ENCODE assay signal across 9 cellular contexts in the genomic region with DNA sequence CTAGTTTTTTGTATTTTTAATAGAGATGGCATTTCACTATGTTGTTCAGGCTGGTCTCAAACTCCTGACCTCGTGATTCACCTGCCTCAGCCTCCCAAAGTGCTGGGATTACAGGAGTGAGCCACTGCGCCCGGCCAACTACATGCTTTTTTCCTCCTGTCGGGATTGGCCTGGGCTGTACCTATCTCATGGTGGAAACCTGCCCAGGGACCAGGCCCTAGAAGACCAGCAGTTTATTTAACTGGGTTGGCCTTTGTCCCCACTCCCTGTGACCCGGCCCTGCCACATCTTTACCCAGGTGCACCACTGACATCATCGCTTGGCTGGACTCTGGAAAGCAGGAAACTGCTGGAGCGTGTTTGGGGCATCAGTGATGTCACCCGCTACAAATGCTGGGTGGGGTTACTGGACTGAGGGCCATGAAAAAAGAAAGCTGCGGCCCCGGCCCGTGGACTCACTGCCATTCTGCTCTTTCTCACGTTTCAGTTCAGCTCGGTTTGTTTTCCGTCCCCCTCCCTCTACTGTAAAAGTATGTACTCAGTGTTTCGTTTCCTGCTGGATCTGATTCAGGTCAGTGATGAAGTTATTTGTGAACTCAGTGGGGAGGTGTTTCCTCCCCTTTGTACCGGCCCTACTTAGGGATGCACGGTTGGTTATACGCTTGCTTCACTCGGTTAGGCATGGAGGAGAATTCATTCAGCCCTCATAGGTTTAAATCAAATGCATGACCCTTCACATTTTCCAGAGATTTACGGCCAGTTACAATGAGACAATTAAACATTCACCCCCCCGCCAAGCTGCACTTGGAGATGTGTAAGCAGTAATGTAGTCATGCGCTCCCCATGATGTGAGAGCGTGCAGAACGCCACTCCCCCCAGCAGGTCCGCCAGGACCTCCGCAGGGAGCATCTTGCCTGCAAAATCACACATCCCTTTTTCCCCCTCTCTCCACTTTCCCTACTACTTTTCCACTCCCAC.
DNase-seq lines count a peak whose midpoint lies in the region; ATAC-seq and TF ChIP-seq lines count a peak whose summit lies in the region.
"Had no signal": no experiment of that assay in that cellular context is flagged by ENCODE, and none has a peak within 500 bp of the region (broad histone marks: within the 10 kb centered on the region; RNA-seq: fewer than 3 reads in every experiment).

No MANE protein-coding gene starts in this region.

- no peaks in the 10 kb centered on the region for H3K27me3 Mint-ChIP-seq in naive thymus-derived CD8-positive, alpha-beta T cell

- TF ChIP-seq CTCF in astrocyte of the spinal cord (IDR thresholded peaks at IDR 0.05; ENCODE audit: low read depth, low read length): no peak

- H3K9me3 Mint-ChIP-seq in naive thymus-derived CD8-positive, alpha-beta T cell: peaks cover 0 to 5% (median 0%) of the 10 kb centered on the region in 9 donors

- H3K4me1 Mint-ChIP-seq in naive thymus-derived CD8-positive, alpha-beta T cell: no peaks in the 10 kb centered on the region

- H3K4me3 Mint-ChIP-seq in naive thymus-derived CD8-positive, alpha-beta T cell: no peak overlapping the region

- ATAC-seq in left colon (peak; percentile 93), GM21528 (IDR thresholded peaks at IDR 0.05; ENCODE audit: low FRiP score, unreplicated experiment) (no peak), GM18868 (IDR thresholded peaks at IDR 0.05; ENCODE audit: unreplicated experiment) (no peak)
- no peak for ATAC-seq in naive thymus-derived CD8-positive, alpha-beta T cell

- in situ Hi-C loops in astrocyte of the spinal cord (cut with HindIII; ENCODE audit: low sequenced_read_pairs): no loop called here

- peaks cover 20 to 27% (median 24%) of the 10 kb centered on the region in 3 donors for H3K36me3 Mint-ChIP-seq in naive thymus-derived CD8-positive, alpha-beta T cell

- intact Hi-C loops in left colon (cut with DNase I, micrococcal nuclease): no loop called here

- H3K27ac Mint-ChIP-seq in naive thymus-derived CD8-positive, alpha-beta T cell: peak overlapping the region in 1 of 10 donors; percentile 17

- POLR2A ChIA-PET in naive thymus-derived CD8-positive, alpha-beta T cell (lab: Charles Lee): no interaction called here

- peak overlapping the region; percentile 0 for H3K4me3 ChIP-seq in astrocyte of the spinal cord (ENCODE audit: low read depth, low read length)

- DNase-seq in NCI-H2171 treated with DMSO at 0.1 percent for 48 hours (lab: John Stamatoyannopoulos, UW) (peak; percentile 4), NCI-H2171 (lab: John Stamatoyannopoulos, UW) (no peak), astrocyte of the spinal cord (ENCODE audit: low read depth, low spot score) (peak; percentile 97), left colon (peak; percentile 80 to 94), ureter (ENCODE audit: low spot score) (peak; percentile 71)
- DNase-seq in naive thymus-derived CD8-positive, alpha-beta T cell: no peak
- DNase-seq: T-helper 1 cell had no signal

Comparison
In these comparisons a context has a peak if more than half of its experiments do, and no peak if none do; other contexts are left out.
1. DNase-seq: peak in NCI-H2171 treated with DMSO at 0.1 percent for 48 hours (single experiment), astrocyte of the spinal cord (single experiment), left colon (2 of 2) and ureter (single experiment); none in NCI-H2171 (single experiment) and naive thymus-derived CD8-positive, alpha-beta T cell (0 of 10).